Comparison of ENCODE assay signal across 16 cellular contexts in genomic region chr11:28835790-28836189, GRCh38.
DNase-seq lines count a peak whose midpoint lies in the region; ATAC-seq, FAIRE-seq and TF ChIP-seq lines count a peak whose summit lies in the region.
"Had no signal": no experiment of that assay in that cellular context is flagged by ENCODE, and none has a peak within 500 bp of the region (broad histone marks: within the 10 kb centered on the region; RNA-seq: fewer than 3 reads in every experiment).

No MANE protein-coding gene starts in this region.

- H3K4me1 ChIP-seq in H1 (replicated peaks in 1 of 4; ENCODE audit: control insufficient read depth in 3 of 4, insufficient read depth in 4 of 4, low read length in 3 of 4) (peaks cover 0 to 3% (median 0%) of the 10 kb centered on the region in 4 experiments; a peak in 2 of 7 replicates), osteoblast (ENCODE audit: insufficient read depth, low read length) (peaks cover 50% of the 10 kb centered on the region)
- H3K4me1 ChIP-seq: gastroesophageal sphincter had no signal

- no peak overlapping the region for H2AK5ac ChIP-seq in H1 (ENCODE audit: low read depth, low read length)

- no peak overlapping the region for H3K4ac ChIP-seq in H1 (replicated peaks; ENCODE audit: insufficient read length, low read depth, low read length)

- H3K27ac Mint-ChIP-seq in stimulated activated memory B cell treated with anti-CD40 and anti-IgM and Interleukin-4, amounts not matched to agents 10 μg/mL and 1 μg/mL and 100 μg/mL, for 72 hours, result no peak overlapping the region
- H3K27ac Mint-ChIP-seq: CD8-positive, alpha-beta T cell had no signal

- no peaks in the 10 kb centered on the region for H3K9me3 Mint-ChIP-seq in stimulated activated memory B cell treated with anti-CD40 and anti-IgM and Interleukin-4, amounts not matched to agents 10 μg/mL and 1 μg/mL and 100 μg/mL, for 72 hours

- H4K20me1 ChIP-seq in H1 (replicated peaks in 1 of 2; ENCODE audit: control insufficient read depth in 1 of 2, insufficient read depth in 2 of 2, low read length in 2 of 2) (no peaks in the 10 kb centered on the region), osteoblast (ENCODE audit: insufficient read depth, low read length) (no peaks in the 10 kb centered on the region)

- H2AFZ ChIP-seq in H1 (ENCODE audit: low read length) (no peak overlapping the region), osteoblast (ENCODE audit: low read length) (no peak overlapping the region)

- POLR2A ChIA-PET in H1 (lab: Charles Lee; ENCODE audit: partially characterized antibody), result no interaction called here

- H3K4me2 ChIP-seq in H1 (ENCODE audit: insufficient read depth in 1 of 2, low read depth in 2 of 2, low read length in 2 of 2), result no peak overlapping the region
- peak overlapping the region; percentile 12 for H3K4me2 ChIP-seq in osteoblast (ENCODE audit: insufficient read depth, low read length)

- no peak overlapping the region for H3K9ac ChIP-seq in H1 (replicated peaks in 1 of 4; ENCODE audit: extremely low read depth in 1 of 4, low read depth in 3 of 4, low read length in 3 of 4)

- H3K27ac ChIP-seq in H1 (ENCODE audit: low read depth, low read length) (no peak overlapping the region), osteoblast (ENCODE audit: low read depth, low read length) (peak overlapping the region; percentile 97)
- H3K27ac ChIP-seq: gastroesophageal sphincter had no signal

- no peak overlapping the region for H2BK15ac ChIP-seq in H1 (ENCODE audit: low read length)

- FAIRE-seq in H1 (lab: Jason Lieb, UNC), result no peak
- FAIRE-seq: islet of Langerhans, TTC549 had no signal

- H3K56ac ChIP-seq in H1 (replicated peaks; ENCODE audit: insufficient read length, low read depth, low read length), result no peak overlapping the region

- no peaks in the 10 kb centered on the region for H3K9me3 ChIP-seq in H1 (ENCODE audit: insufficient read depth in 2 of 2, low read depth in 1 of 2, low read length in 1 of 2)
- no peaks in the 10 kb centered on the region for H3K9me3 ChIP-seq in osteoblast (ENCODE audit: low read depth, low read length)
- H3K9me3 ChIP-seq: gastroesophageal sphincter had no signal

- TF ChIP-seq CTCF in H1 (IDR thresholded peaks at IDR 0.05; ENCODE audit: control extremely low read depth in 1 of 3, insufficient read depth in 1 of 3, low read depth in 1 of 3, low read length in 3 of 3) (no peak), osteoblast (IDR thresholded peaks at IDR 0.05; ENCODE audit: extremely low read depth, low read depth, low read length) (no peak)

- TF ChIP-seq POLR2A in H1 (IDR thresholded peaks at IDR 0.05; ENCODE audit: control extremely low read depth in 1 of 2, low read depth in 2 of 2, low read length in 2 of 2), result no peak

- H3K79me1 ChIP-seq in H1 (ENCODE audit: low read depth, low read length), result no peaks in the 10 kb centered on the region

- H2BK120ac ChIP-seq in H1 (replicated peaks; ENCODE audit: low read depth, low read length), result peak overlapping the region; percentile 82

- TF ChIP-seq RAD21 in H1 (IDR thresholded peaks at IDR 0.05 in 1 of 2, conservative IDR thresholded peaks at IDR 0.05 in 1 of 2; ENCODE audit: low read depth in 2 of 2, low read length in 2 of 2), result no peak

- H3K79me2 ChIP-seq in H1 (ENCODE audit: control insufficient read depth in 1 of 2, insufficient read depth in 2 of 2, low read length in 2 of 2), result no peaks in the 10 kb centered on the region
- H3K79me2 ChIP-seq in osteoblast (ENCODE audit: insufficient read depth, low read length), result no peaks in the 10 kb centered on the region

- peak overlapping the region; percentile 77; the same call in 1 of the 2 replicates for H2BK5ac ChIP-seq in H1 (ENCODE audit: low read depth, low read length)

- no peaks in the 10 kb centered on the region for H3K27me3 ChIP-seq in H1 (replicated peaks in 1 of 4; ENCODE audit: control insufficient read depth in 3 of 4, extremely low read depth in 1 of 4, insufficient read depth in 3 of 4, low read length in 3 of 4)
- H3K27me3 ChIP-seq in osteoblast (ENCODE audit: insufficient read depth, low read length), result no peaks in the 10 kb centered on the region
- H3K27me3 ChIP-seq: gastroesophageal sphincter had no signal

- peak overlapping the region; percentile 79 for H4K91ac ChIP-seq in H1 (replicated peaks; ENCODE audit: insufficient read length, low read length)

- DNase-seq in ELR (ENCODE audit: low read depth) (peak; percentile 76), NCI-H226 (peak; percentile 52), H1 (ENCODE audit: low read depth in 1 of 2, low spot score in 2 of 2) (no peak), osteoblast (ENCODE audit: insufficient read length, low spot score, missing footprints) (no peak), epidermal melanocyte (ENCODE audit: insufficient read length, low spot score) (no peak), MV-4-11 (lab: John Stamatoyannopoulos, UW) (no peak)
- DNase-seq in activated effector memory CD4-positive, alpha-beta T cell treated with Interleukin-2 at 50 U/mL for 16 hours, result no peak
- DNase-seq: activated naive CD4-positive, alpha-beta T cell; CD8-positive, alpha-beta T cell; NCI-H510A treated with DMSO at 0.1 percent for 48 hours; Right ventricle myocardium superior had no signal

- no peak overlapping the region for H3K4me3 ChIP-seq in H1 (ENCODE audit: extremely low read depth in 1 of 4, insufficient read depth in 2 of 4, low read depth in 3 of 4, low read length in 4 of 4)
- no peak overlapping the region for H3K4me3 ChIP-seq in osteoblast (ENCODE audit: insufficient read depth, low read length)
- H3K4me3 ChIP-seq: gastroesophageal sphincter had no signal

- H3K4me3 Mint-ChIP-seq in stimulated activated memory B cell treated with anti-CD40 and anti-IgM and Interleukin-4, amounts not matched to agents 10 μg/mL and 1 μg/mL and 100 μg/mL, for 72 hours, result no peak overlapping the region
- H3K4me3 Mint-ChIP-seq: CD8-positive, alpha-beta T cell had no signal

- CTCF ChIA-PET in H1 (lab: Charles Lee; ENCODE audit: partially characterized antibody), result no interaction called here

- 87% methylated on average over 3 of the region's 3 CpGs; no CpG with 5 or more reads in 1 of the 2 experiments for WGBS in H1 (ENCODE audit: extremely low coverage in 1 of 2, insufficient coverage in 1 of 2, insufficient read length in 1 of 2, insufficient replicate concordance in 2 of 2, low coverage in 1 of 2, low lambda C conversion rate in 2 of 2, missing lambda C conversion rate in 1 of 2), 2 experiments

- H3K18ac ChIP-seq in H1 (ENCODE audit: extremely low read depth, low read length), result no peak overlapping the region

- no peaks in the 10 kb centered on the region for H3K36me3 Mint-ChIP-seq in stimulated activated memory B cell treated with anti-CD40 and anti-IgM and Interleukin-4, amounts not matched to agents 10 μg/mL and 1 μg/mL and 100 μg/mL, for 72 hours
- H3K36me3 Mint-ChIP-seq: CD8-positive, alpha-beta T cell had no signal

- H4K5ac ChIP-seq in H1 (ENCODE audit: insufficient read length, low read depth, low read length), result no peak overlapping the region

- H2BK20ac ChIP-seq in H1 (ENCODE audit: low read length), result peak overlapping the region; percentile 16; the same call in 1 of the 2 replicates

- no peaks in the 10 kb centered on the region for H3K4me1 Mint-ChIP-seq in stimulated activated memory B cell treated with anti-CD40 and anti-IgM and Interleukin-4, amounts not matched to agents 10 μg/mL and 1 μg/mL and 100 μg/mL, for 72 hours

- no peaks in the 10 kb centered on the region for H3K23me2 ChIP-seq in H1 (ENCODE audit: low read depth, low read length)

- no peak for ATAC-seq in stimulated activated memory B cell treated with anti-CD40 and anti-IgM and Interleukin-4, amounts not matched to agents 10 μg/mL and 1 μg/mL and 100 μg/mL, for 72 hours
- ATAC-seq: CD8-positive, alpha-beta T cell; gastroesophageal sphincter; sciatic nerve had no signal

- H3K23ac ChIP-seq in H1 (ENCODE audit: insufficient read length), result no peak overlapping the region

- H4K8ac ChIP-seq in H1 (ENCODE audit: extremely low read depth, insufficient read depth, low read length), result no peak overlapping the region

- H3K36me3 ChIP-seq in H1 (ENCODE audit: control insufficient read depth in 2 of 4, insufficient read depth in 4 of 4, low read length in 3 of 4) (no peaks in the 10 kb centered on the region), osteoblast (ENCODE audit: insufficient read depth, low read length) (no peaks in the 10 kb centered on the region)
- H3K36me3 ChIP-seq: gastroesophageal sphincter had no signal

- H2BK12ac ChIP-seq in H1 (ENCODE audit: low read depth, low read length), result no peak overlapping the region

- no peaks in the 10 kb centered on the region for H3K27me3 Mint-ChIP-seq in stimulated activated memory B cell treated with anti-CD40 and anti-IgM and Interleukin-4, amounts not matched to agents 10 μg/mL and 1 μg/mL and 100 μg/mL, for 72 hours

- H3K14ac ChIP-seq in H1 (ENCODE audit: insufficient read length), result no peak overlapping the region

- TF ChIP-seq EP300 in H1 (IDR thresholded peaks at IDR 0.05; ENCODE audit: borderline replicate concordance in 1 of 2, low read depth in 2 of 2, low read length in 2 of 2), result no peak

TF ChIP-seq in H1, 55 proteins besides CTCF, POLR2A, EP300 and RAD21 (continues in another document):
- TF ChIP-seq HDAC6 (IDR thresholded peaks at IDR 0.05; ENCODE audit: low read depth, low read length), result no peak
- no peak for TF ChIP-seq SIN3A (conservative IDR thresholded peaks at IDR 0.05 in 1 of 2, IDR thresholded peaks at IDR 0.05 in 1 of 2; ENCODE audit: low read depth in 1 of 2, low read length in 2 of 2)
- no peak for TF ChIP-seq POU5F1 (IDR thresholded peaks at IDR 0.05; ENCODE audit: low read depth, low read length)
- no peak for TF ChIP-seq KDM1A (IDR thresholded peaks at IDR 0.05; ENCODE audit: borderline replicate concordance, low read length)

Comparison
In these comparisons a context has a peak if more than half of its experiments do, and no peak if none do; other contexts are left out.
1. DNase-seq: peak in ELR (single experiment) and NCI-H226 (single experiment); none in H1 (0 of 2), osteoblast (single experiment), epidermal melanocyte (single experiment), MV-4-11 (single experiment) and activated effector memory CD4-positive, alpha-beta T cell treated with Interleukin-2 at 50 U/mL for 16 hours (single experiment).